In the genomic region with DNA sequence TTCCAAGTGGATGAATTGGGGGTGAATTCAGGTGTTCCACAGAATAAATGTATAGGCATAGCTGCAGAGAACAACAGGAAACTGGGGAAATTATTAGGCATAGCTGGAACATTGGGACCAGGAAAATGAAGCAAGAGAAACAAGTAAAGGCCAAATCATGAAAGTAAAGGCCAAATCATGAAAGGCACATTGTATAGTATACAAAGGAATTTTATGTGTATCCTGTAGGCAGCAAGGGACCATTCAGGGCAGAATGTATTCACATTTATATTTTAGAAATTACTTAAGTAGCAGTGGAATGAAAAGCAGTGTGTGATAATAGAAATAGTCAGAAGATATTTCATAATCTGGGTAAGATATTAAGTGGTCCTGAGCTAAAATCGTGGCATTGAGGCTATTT, we compare ENCODE assay signal across 16 cellular contexts.
"Had no signal": no experiment of that assay in that cellular context is flagged by ENCODE, and none has a peak within 500 bp of the region (broad histone marks: within the 10 kb centered on the region; RNA-seq: fewer than 3 reads in every experiment).

No MANE protein-coding gene starts in this region.

- DNase-seq: activated CD4-positive, alpha-beta memory T cell treated with anti-CD3 and anti-CD28 coated beads for 36 hours; activated CD8-positive, alpha-beta memory T cell treated with anti-CD3 and anti-CD28 coated beads, Interleukin-2, amount 50 U/mL, for 4 hours; activated gamma-delta T cell treated with Interleukin-2 at 50 U/mL for 16 hours; activated T-cell treated with anti-CD3 and anti-CD28 coated beads, Interleukin-2, amount 50 U/mL, for 72 hours; body of pancreas; cortex of kidney; effector memory CD4-positive, alpha-beta T cell; kidney; left ventricle myocardium inferior; nephron progenitor cell; stimulated activated CD4-positive, alpha-beta T cell treated with anti-CD3 and anti-CD28 coated beads, Interleukin-2, amount 100 ng/mL, for 24 hours; uterus had no signal

- FAIRE-seq: kidney, TTC549 had no signal

- H3K27ac ChIP-seq: body of pancreas, epithelial cell of prostate, gastroesophageal sphincter, left ventricle myocardium inferior, uterus had no signal

- H3K36me3 ChIP-seq: gastroesophageal sphincter, left ventricle myocardium inferior, uterus had no signal

- H3K4me1 ChIP-seq: body of pancreas, uterus had no signal

- H3K4me3 ChIP-seq: body of pancreas, gastroesophageal sphincter, left ventricle myocardium inferior, uterus had no signal

- ATAC-seq: activated T-cell treated with anti-CD3 and anti-CD28 coated beads, Interleukin-2, amount 50 U/mL, for 72 hours; body of pancreas; gastroesophageal sphincter; sciatic nerve had no signal

- H3K27me3 ChIP-seq: body of pancreas, gastroesophageal sphincter, uterus had no signal

- H3K9me3 ChIP-seq: body of pancreas, gastroesophageal sphincter, left ventricle myocardium inferior, uterus had no signal
